Comparison of ENCODE assay signal across 17 cellular contexts in genomic region chr2:147490612-147491261, GRCh38.
DNase-seq lines count a peak whose midpoint lies in the region; ATAC-seq and TF ChIP-seq lines count a peak whose summit lies in the region.
"Had no signal": no experiment of that assay in that cellular context is flagged by ENCODE, and none has a peak within 500 bp of the region (broad histone marks: within the 10 kb centered on the region; RNA-seq: fewer than 3 reads in every experiment).

No MANE protein-coding gene starts in this region.

- no peaks in the 10 kb centered on the region for H3K9me3 ChIP-seq in neural progenitor cell (ENCODE audit: low read depth)
- H3K9me3 ChIP-seq: esophagus muscularis mucosa, SJSA1 had no signal

- DNase-seq in activated CD4-positive, alpha-beta T cell treated with anti-CD3 and anti-CD28 coated beads, Interleukin-2, amount 10 ng/mL, durations not matched to agents 24 days and 14 days = no peak
- DNase-seq in activated CD4-positive, alpha-beta T cell treated with anti-CD3 and anti-CD28 coated beads, Interleukin-2, amount 50 U/mL, for 4 hours = no peak
- DNase-seq in GM06990 (ENCODE audit: extremely low read depth, insufficient read length) (peak; percentile 2), neural progenitor cell (ENCODE audit: low spot score) (no peak), NCI-H2029 (lab: John Stamatoyannopoulos, UW) (no peak), NCI-H345 treated with DMSO at 0.1 percent for 48 hours (lab: John Stamatoyannopoulos, UW; ENCODE audit: unreplicated experiment) (no peak), EL (no peak)
- DNase-seq: activated CD4-positive, CD25-positive, alpha-beta regulatory T cell treated with anti-CD3 and anti-CD28 coated beads, Interleukin-2, amount 50 U/mL, for 72 hours; amniotic stem cell; NCI-H1105; NCI-H526 treated with DMSO at 0.1 percent for 48 hours; PC-3 had no signal

- H4K20me1 ChIP-seq in neural progenitor cell (ENCODE audit: low read depth) = no peaks in the 10 kb centered on the region

- intact Hi-C loops in activated CD4-positive, alpha-beta T cell treated with anti-CD3 and anti-CD28 coated beads, Interleukin-2, amount 10 ng/mL, durations not matched to agents 24 days and 14 days (cut with micrococcal nuclease) = no loop called here

- H3F3A ChIP-seq in neural progenitor cell (ENCODE audit: low read depth) = peaks cover 8% of the 10 kb centered on the region

- H3K27ac Mint-ChIP-seq in activated CD4-positive, alpha-beta T cell treated with anti-CD3 and anti-CD28 coated beads, Interleukin-2, amount 10 ng/mL, durations not matched to agents 24 days and 14 days = no peak overlapping the region
- peak overlapping the region; percentile 44 for H3K27ac Mint-ChIP-seq in activated T-helper 17 cell treated with anti-CD3 and anti-CD28 coated beads, Interleukin-2, amount 50 U/mL, for 72 hours
- no peak overlapping the region for H3K27ac Mint-ChIP-seq in neural progenitor cell

- H3K9me3 Mint-ChIP-seq in activated CD4-positive, alpha-beta T cell treated with anti-CD3 and anti-CD28 coated beads, Interleukin-2, amount 10 ng/mL, durations not matched to agents 24 days and 14 days = peaks cover 9% of the 10 kb centered on the region
- H3K9me3 Mint-ChIP-seq in activated T-helper 17 cell treated with anti-CD3 and anti-CD28 coated beads, Interleukin-2, amount 50 U/mL, for 72 hours = no peaks in the 10 kb centered on the region
- peaks cover 2% of the 10 kb centered on the region for H3K9me3 Mint-ChIP-seq in neural progenitor cell

- peaks cover 2% of the 10 kb centered on the region for H3K36me3 Mint-ChIP-seq in activated CD4-positive, alpha-beta T cell treated with anti-CD3 and anti-CD28 coated beads, Interleukin-2, amount 10 ng/mL, durations not matched to agents 24 days and 14 days (ENCODE audit: low read depth)
- no peaks in the 10 kb centered on the region for H3K36me3 Mint-ChIP-seq in activated T-helper 17 cell treated with anti-CD3 and anti-CD28 coated beads, Interleukin-2, amount 50 U/mL, for 72 hours (ENCODE audit: low read depth)
- no peaks in the 10 kb centered on the region for H3K36me3 Mint-ChIP-seq in neural progenitor cell

- peak overlapping the region; percentile 29 for H2AFZ ChIP-seq in neural progenitor cell (replicated peaks)

- H3K27ac ChIP-seq in neural progenitor cell = no peak overlapping the region
- H3K27ac ChIP-seq: C4-2B, esophagus muscularis mucosa, SJSA1 had no signal

- no peak for TF ChIP-seq CTCF in GM06990 (IDR thresholded peaks at IDR 0.05; ENCODE audit: insufficient read depth, low read length, poor library complexity, severe bottlenecking)
- no peak for TF ChIP-seq CTCF in neural progenitor cell (IDR thresholded peaks at IDR 0.05)

- H3K9ac ChIP-seq in neural progenitor cell = no peak overlapping the region

- H3K27me3 ChIP-seq in GM06990 (replicated peaks; ENCODE audit: control insufficient read depth, insufficient read depth, low read length) (no peaks in the 10 kb centered on the region), neural progenitor cell (no peaks in the 10 kb centered on the region)
- H3K27me3 ChIP-seq: esophagus muscularis mucosa, SJSA1 had no signal

- H3K27me3 Mint-ChIP-seq in activated CD4-positive, alpha-beta T cell treated with anti-CD3 and anti-CD28 coated beads, Interleukin-2, amount 10 ng/mL, durations not matched to agents 24 days and 14 days = no peaks in the 10 kb centered on the region
- H3K27me3 Mint-ChIP-seq in activated T-helper 17 cell treated with anti-CD3 and anti-CD28 coated beads, Interleukin-2, amount 50 U/mL, for 72 hours = no peaks in the 10 kb centered on the region
- no peaks in the 10 kb centered on the region for H3K27me3 Mint-ChIP-seq in neural progenitor cell (ENCODE audit: insufficient read depth, low read depth)

- peaks cover 24% of the 10 kb centered on the region for H3K4me1 Mint-ChIP-seq in activated CD4-positive, alpha-beta T cell treated with anti-CD3 and anti-CD28 coated beads, Interleukin-2, amount 10 ng/mL, durations not matched to agents 24 days and 14 days
- peaks cover 11% of the 10 kb centered on the region for H3K4me1 Mint-ChIP-seq in activated T-helper 17 cell treated with anti-CD3 and anti-CD28 coated beads, Interleukin-2, amount 50 U/mL, for 72 hours
- H3K4me1 Mint-ChIP-seq in neural progenitor cell = peaks cover 11% of the 10 kb centered on the region

- peak overlapping the region; percentile 2 for H3K4me3 Mint-ChIP-seq in activated CD4-positive, alpha-beta T cell treated with anti-CD3 and anti-CD28 coated beads, Interleukin-2, amount 10 ng/mL, durations not matched to agents 24 days and 14 days
- H3K4me3 Mint-ChIP-seq in activated T-helper 17 cell treated with anti-CD3 and anti-CD28 coated beads, Interleukin-2, amount 50 U/mL, for 72 hours = peak overlapping the region; percentile 34
- H3K4me3 Mint-ChIP-seq in neural progenitor cell = no peak overlapping the region

- H3K79me2 ChIP-seq in neural progenitor cell (ENCODE audit: low read depth) = no peaks in the 10 kb centered on the region

- H3K4me3 ChIP-seq in GM06990 (replicated peaks; ENCODE audit: low read depth, low read length) = no peak overlapping the region
- H3K4me3 ChIP-seq in neural progenitor cell = no peak overlapping the region
- H3K4me3 ChIP-seq: esophagus muscularis mucosa, SJSA1 had no signal

- peak; percentile 65 for ATAC-seq in activated T-helper 17 cell treated with anti-CD3 and anti-CD28 coated beads, Interleukin-2, amount 50 U/mL, for 72 hours (replicated peaks)
- ATAC-seq: left lobe of liver, PC-3 had no signal

- H3K4me2 ChIP-seq in neural progenitor cell = no peak overlapping the region

- H3K4me1 ChIP-seq in neural progenitor cell = peaks cover 30% of the 10 kb centered on the region
- H3K4me1 ChIP-seq: esophagus muscularis mucosa, SJSA1 had no signal

- H3K36me3 ChIP-seq in GM06990 (ENCODE audit: control insufficient read depth, insufficient read depth, low read length) (no peaks in the 10 kb centered on the region), neural progenitor cell (no peaks in the 10 kb centered on the region)
- H3K36me3 ChIP-seq: esophagus muscularis mucosa, SJSA1 had no signal
